8 cellular contexts compared by ENCODE assay signal in genomic region chr19:35868172-35868822, GRCh38. TPM values are rescaled to one million over a fixed set of nuclear protein-coding genes. Genes with fewer than 3 reads are reported as not detected.
DNase-seq lines count a peak whose midpoint lies in the region; ATAC-seq, FAIRE-seq and TF ChIP-seq lines count a peak whose summit lies in the region.

TSS of gene APLP1 (plus strand) at chr19:35868574. CDS start at chr19:35868637, 63 bp downstream.

- H3K27ac ChIP-seq in H1 (ENCODE audit: low read depth, low read length) (no peak within 1 kb of the TSS), mesodermal cell (ENCODE audit: low read depth, low read length, severe bottlenecking) (peak within 1 kb of the TSS; percentile 74)

- WGBS in H1 (ENCODE audit: extremely low coverage in 1 of 2, insufficient coverage in 1 of 2, insufficient read length in 1 of 2, insufficient replicate concordance in 2 of 2, low coverage in 1 of 2, low lambda C conversion rate in 2 of 2, missing lambda C conversion rate in 1 of 2), 2 experiments = 2% methylated on average over 24 of the region's 60 CpGs; no CpG with 5 or more reads in 1 of the 2 experiments
- 1 to 2% methylated on average over 54 to 59 of the region's 60 CpGs for WGBS in mesodermal cell (ENCODE audit: insufficient coverage in 2 of 2), 2 experiments

- H3K4me3 Mint-ChIP-seq in activated CD8-positive, alpha-beta memory T cell treated with anti-CD3 and anti-CD28 coated beads, Interleukin-2, amount 10 ng/mL, durations not matched to agents 7 days and 5 days = peak within 1 kb of the TSS; percentile 11

- H2AFZ ChIP-seq in H1 (ENCODE audit: low read length) = 0 out of 2 replicates have a peak within 1 kb of the TSS, but pooled peaks have one; percentile 61

- TF ChIP-seq CTCF in H1 (IDR thresholded peaks at IDR 0.05; ENCODE audit: control extremely low read depth in 1 of 3, insufficient read depth in 1 of 3, low read depth in 1 of 3, low read length in 3 of 3) = no peak

- peak within 1 kb of the TSS; percentile 93 to 96 for H3K4me2 ChIP-seq in H1 (ENCODE audit: insufficient read depth in 1 of 2, low read depth in 2 of 2, low read length in 2 of 2)

- 0 out of 2 replicates have a peak within 1 kb of the TSS, but pooled peaks have one; percentile 46 for H2BK15ac ChIP-seq in H1 (ENCODE audit: low read length)

- no peak within 1 kb of the TSS for H3K9ac ChIP-seq in H1 (replicated peaks in 1 of 4; ENCODE audit: extremely low read depth in 1 of 4, low read depth in 3 of 4, low read length in 3 of 4)

- no peak within 1 kb of the TSS for H2AK5ac ChIP-seq in H1 (ENCODE audit: low read depth, low read length)

- POLR2A ChIA-PET in H1 (lab: Charles Lee; ENCODE audit: partially characterized antibody) = interaction anchor here (1.9 to 2.7 kb wide), 4 partner anchors 12 to 128 kb away, joined by 6 to 19 read pairs (median 9); partner anchors contain the start of gene KIRREL2

- no peak within 1 kb of the TSS for H2BK12ac ChIP-seq in H1 (ENCODE audit: low read depth, low read length)

- H2BK5ac ChIP-seq in H1 (ENCODE audit: low read depth, low read length) = no peak within 1 kb of the TSS

- no peaks in the 10 kb centered on the region for H3K36me3 Mint-ChIP-seq in activated CD8-positive, alpha-beta memory T cell treated with anti-CD3 and anti-CD28 coated beads, Interleukin-2, amount 10 ng/mL, durations not matched to agents 7 days and 5 days

- no peak within 1 kb of the TSS for H2BK120ac ChIP-seq in H1 (replicated peaks; ENCODE audit: low read depth, low read length)

- H3K36me3 ChIP-seq in H1 (ENCODE audit: control insufficient read depth in 2 of 4, insufficient read depth in 4 of 4, low read length in 3 of 4) (no peaks in the 10 kb centered on the region), mesodermal cell (ENCODE audit: control insufficient read depth, insufficient read depth, low read length) (no peaks in the 10 kb centered on the region)

- peak within 1 kb of the TSS; percentile 79 for H3K18ac ChIP-seq in H1 (ENCODE audit: extremely low read depth, low read length)

- no peak for TF ChIP-seq POLR2A in H1 (IDR thresholded peaks at IDR 0.05; ENCODE audit: control extremely low read depth in 1 of 2, low read depth in 2 of 2, low read length in 2 of 2)

- peaks cover 3 to 12% (median 9%) of the 10 kb centered on the region in 4 experiments for H3K27me3 ChIP-seq in H1 (replicated peaks in 1 of 4; ENCODE audit: control insufficient read depth in 3 of 4, extremely low read depth in 1 of 4, insufficient read depth in 3 of 4, low read length in 3 of 4)

- peaks cover 0 to 2% of the 10 kb centered on the region in 2 experiments for H4K20me1 ChIP-seq in H1 (replicated peaks in 1 of 2; ENCODE audit: control insufficient read depth in 1 of 2, insufficient read depth in 2 of 2, low read length in 2 of 2)

- no peaks in the 10 kb centered on the region for H3K9me3 Mint-ChIP-seq in activated CD8-positive, alpha-beta memory T cell treated with anti-CD3 and anti-CD28 coated beads, Interleukin-2, amount 10 ng/mL, durations not matched to agents 7 days and 5 days (ENCODE audit: low read depth)

- peak; percentile 53 for ATAC-seq in GM18867 (IDR thresholded peaks at IDR 0.05; ENCODE audit: unreplicated experiment)
- peak; percentile 73 for ATAC-seq in activated CD8-positive, alpha-beta memory T cell treated with anti-CD3 and anti-CD28 coated beads, Interleukin-2, amount 10 ng/mL, durations not matched to agents 7 days and 5 days
- ATAC-seq in GM19397 (IDR thresholded peaks at IDR 0.05; ENCODE audit: unreplicated experiment) = no peak

- H4K8ac ChIP-seq in H1 (ENCODE audit: extremely low read depth, insufficient read depth, low read length) = no peak within 1 kb of the TSS; the same call in 1 of the 2 replicates

- H3K4me3 ChIP-seq in H1 (ENCODE audit: extremely low read depth in 1 of 4, insufficient read depth in 2 of 4, low read depth in 3 of 4, low read length in 4 of 4) = peak within 1 kb of the TSS; percentile 37 to 64 (median 53)
- H3K4me3 ChIP-seq in mesodermal cell (ENCODE audit: extremely low read depth, insufficient read depth, low read length, poor library complexity, severe bottlenecking) = peak within 1 kb of the TSS; percentile 45

- no peak within 1 kb of the TSS for H2BK20ac ChIP-seq in H1 (ENCODE audit: low read length)

- no peak within 1 kb of the TSS for H3K27ac Mint-ChIP-seq in activated CD8-positive, alpha-beta memory T cell treated with anti-CD3 and anti-CD28 coated beads, Interleukin-2, amount 10 ng/mL, durations not matched to agents 7 days and 5 days

- no peak within 1 kb of the TSS for H4K91ac ChIP-seq in H1 (replicated peaks; ENCODE audit: insufficient read length, low read length)

- peaks cover 21% of the 10 kb centered on the region for H3K27me3 Mint-ChIP-seq in activated CD8-positive, alpha-beta memory T cell treated with anti-CD3 and anti-CD28 coated beads, Interleukin-2, amount 10 ng/mL, durations not matched to agents 7 days and 5 days

- H3K4me1 ChIP-seq in H1 (replicated peaks in 1 of 4; ENCODE audit: control insufficient read depth in 3 of 4, insufficient read depth in 4 of 4, low read length in 3 of 4) = peaks cover 0 to 12% (median 8%) of the 10 kb centered on the region in 4 experiments; a peak in 5 of 7 replicates
- H3K4me1 ChIP-seq in mesodermal cell (ENCODE audit: control insufficient read depth, insufficient read depth, low read length, poor library complexity, severe bottlenecking) = peaks cover 5% of the 10 kb centered on the region

- no peak for FAIRE-seq in H1 (lab: Jason Lieb, UNC)

- H4K5ac ChIP-seq in H1 (ENCODE audit: insufficient read length, low read depth, low read length) = peak within 1 kb of the TSS; percentile 9

- TF ChIP-seq EP300 in H1 (IDR thresholded peaks at IDR 0.05; ENCODE audit: borderline replicate concordance in 1 of 2, low read depth in 2 of 2, low read length in 2 of 2) = no peak

- no peak within 1 kb of the TSS for H3K23ac ChIP-seq in H1 (ENCODE audit: insufficient read length)

- H3K9me3 ChIP-seq in H1 (ENCODE audit: insufficient read depth in 2 of 2, low read depth in 1 of 2, low read length in 1 of 2) = no peaks in the 10 kb centered on the region
- no peaks in the 10 kb centered on the region for H3K9me3 ChIP-seq in mesodermal cell (ENCODE audit: control insufficient read depth, low read length)

- no peaks in the 10 kb centered on the region for H3K79me2 ChIP-seq in H1 (ENCODE audit: control insufficient read depth in 1 of 2, insufficient read depth in 2 of 2, low read length in 2 of 2)

- H3K4me1 Mint-ChIP-seq in activated CD8-positive, alpha-beta memory T cell treated with anti-CD3 and anti-CD28 coated beads, Interleukin-2, amount 10 ng/mL, durations not matched to agents 7 days and 5 days = peaks cover 15% of the 10 kb centered on the region

- H3K23me2 ChIP-seq in H1 (ENCODE audit: low read depth, low read length) = peaks cover 9% of the 10 kb centered on the region; the same call in 1 of the 2 replicates

- H3K56ac ChIP-seq in H1 (replicated peaks; ENCODE audit: insufficient read length, low read depth, low read length) = no peak within 1 kb of the TSS

- H3K79me1 ChIP-seq in H1 (ENCODE audit: low read depth, low read length) = no peaks in the 10 kb centered on the region

- H3K14ac ChIP-seq in H1 (ENCODE audit: insufficient read length) = no peak within 1 kb of the TSS

- DNase-seq in 8988T (peak; percentile 83), NCI-H345 treated with DMSO at 0.1 percent for 48 hours (lab: John Stamatoyannopoulos, UW; ENCODE audit: unreplicated experiment) (peak; percentile 74), H1 (ENCODE audit: low read depth in 1 of 2, low spot score in 2 of 2) (peak in 1 of 2 experiments; percentile 84)
- peak; percentile 68 for DNase-seq in activated CD8-positive, alpha-beta memory T cell treated with anti-CD3 and anti-CD28 coated beads, Interleukin-2, amount 10 ng/mL, durations not matched to agents 7 days and 5 days
- peak; percentile 39 to 69 for DNase-seq in stimulated activated CD8-positive, alpha-beta memory T cell treated with anti-CD3 and anti-CD28 coated beads, Interleukin-7, amount 100 ng/mL, for 4 hours (ENCODE audit: low read depth in 2 of 2)

- TF ChIP-seq RAD21 in H1 (IDR thresholded peaks at IDR 0.05 in 1 of 2, conservative IDR thresholded peaks at IDR 0.05 in 1 of 2; ENCODE audit: low read depth in 2 of 2, low read length in 2 of 2) = no peak

- H3K4ac ChIP-seq in H1 (replicated peaks; ENCODE audit: insufficient read length, low read depth, low read length) = no peak within 1 kb of the TSS

- CTCF ChIA-PET in activated CD8-positive, alpha-beta memory T cell treated with anti-CD3 and anti-CD28 coated beads, Interleukin-2, amount 10 ng/mL, durations not matched to agents 7 days and 5 days (lab: Charles Lee) = interaction anchor here (1.2 to 2.2 kb wide), 2 partner anchors 14 to 195 kb away, joined by 3 to 10 read pairs; no protein-coding TSS in a partner anchor
- CTCF ChIA-PET in H1 (lab: Charles Lee; ENCODE audit: partially characterized antibody) = interaction anchor here (0.5 to 3.2 kb wide), 4 partner anchors 12 to 174 kb away, joined by 3 to 15 read pairs (median 3); partner anchors contain the start of genes KIRREL2 and SYNE4

TF ChIP-seq in H1, 55 proteins besides CTCF, POLR2A, EP300 and RAD21 (continues in another document):
- no peak for TF ChIP-seq EGR1 (IDR thresholded peaks at IDR 0.05; ENCODE audit: borderline replicate concordance, low read depth, low read length)
- no peak for TF ChIP-seq E2F6 (IDR thresholded peaks at IDR 0.05)
- no peak for TF ChIP-seq KDM5A (IDR thresholded peaks at IDR 0.05; ENCODE audit: low read length)
- TF ChIP-seq KDM4A (IDR thresholded peaks at IDR 0.05; ENCODE audit: low read depth, low read length, severe bottlenecking) = peak; percentile 42
- TF ChIP-seq NRF1 (IDR thresholded peaks at IDR 0.05; ENCODE audit: low read depth, low read length) = no peak

RNA-seq across cellular contexts. Expression of gene APLP1, which starts in this region (rescaled TPM):
- total RNA-seq in activated CD8-positive, alpha-beta memory T cell treated with anti-CD3 and anti-CD28 coated beads, Interleukin-2, amount 10 ng/mL, durations not matched to agents 7 days and 5 days = 1 to 10 TPM; 1.5 to 2.0 TPM
- total RNA-seq in H1 (2021; fragmentation: NEBNext Ultra II Directional; extraction: Animal tissue kit (Norgen Biotek cat#: 25700)) = 22.0 and 22.2 TPM in 2 replicates
- 19.9 and 32.4 TPM in 2 replicates for polyA plus RNA-seq in H1 (2011; rRNA removed)
- 18.3 TPM for polyA plus RNA-seq in H1 (2011; cell fraction: cytosol; rRNA removed)
- polyA plus RNA-seq in H1 (2011; cell fraction: nucleus; rRNA removed) = 37.2 TPM
- polyA plus RNA-seq in H1 (2012, experiment 1 of 2) = 18.3 to 26.1 TPM (median 22.6 TPM) in 4 replicates
- 52.7 TPM for polyA plus RNA-seq in H1 (2012, experiment 2 of 2)
- polyA plus RNA-seq in H1 (2013, experiment 1 of 2) = 43.9 TPM
- 44.0 TPM for polyA plus RNA-seq in H1 (2013, experiment 2 of 2)
- 8.1 and 9.1 TPM in 2 replicates for polyA minus RNA-seq in H1 (2011; rRNA and poly(A)+ RNA removed)
- 8.1 TPM for polyA minus RNA-seq in H1 (2011; cell fraction: cytosol; rRNA and poly(A)+ RNA removed)
- polyA minus RNA-seq in H1 (2011; cell fraction: nucleus; rRNA and poly(A)+ RNA removed) = 9.3 TPM
- 120 TPM for polyA plus RNA-seq in mesodermal cell (2013, experiment 1 of 2)
- 84.8 TPM for polyA plus RNA-seq in mesodermal cell (2013, experiment 2 of 2)
